Comparison of ENCODE assay signal across 8 cellular contexts in the genomic region with DNA sequence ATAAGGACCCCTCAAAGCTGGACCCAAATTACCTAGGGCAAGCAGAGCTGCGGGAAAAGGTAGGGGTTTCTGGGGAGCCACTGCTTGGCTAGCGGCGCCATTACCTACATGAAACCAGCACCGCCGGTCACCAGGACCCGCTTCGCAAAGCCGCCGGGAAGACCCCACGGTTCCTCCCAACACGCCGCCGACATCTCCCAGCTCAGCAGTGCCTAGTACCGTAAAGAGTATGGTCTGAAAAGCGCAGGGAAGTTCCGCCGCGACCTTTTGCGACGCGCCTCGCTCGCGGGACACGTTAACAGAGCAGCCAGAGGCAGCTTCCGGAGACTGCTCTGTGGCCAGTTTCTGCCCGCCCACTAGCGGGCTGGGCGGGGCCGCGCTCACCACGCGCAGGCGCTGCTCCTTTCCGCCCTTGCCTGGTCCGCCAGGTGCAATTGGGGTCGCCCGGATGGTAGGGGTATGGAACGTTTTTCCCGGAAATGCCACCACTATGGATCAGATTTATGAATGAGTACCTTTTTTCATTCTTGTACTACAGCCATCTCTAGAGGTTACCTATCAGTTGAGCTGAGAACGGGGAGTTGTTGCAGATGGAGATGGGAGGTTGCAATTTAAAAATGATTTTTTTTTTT. TPM values are rescaled to one million over a fixed set of nuclear protein-coding genes. Genes with fewer than 3 reads are reported as not detected.
DNase-seq lines count a peak whose midpoint lies in the region; ATAC-seq, FAIRE-seq and TF ChIP-seq lines count a peak whose summit lies in the region.

Gene TGDS (minus strand): TSS at position 210 of the 632 bp plus-strand sequence. CDS start 16 bp downstream, at position 194.

- peaks cover 32% of the 10 kb centered on the region for H3K4me1 Mint-ChIP-seq in activated naive CD4-positive, alpha-beta T cell treated with anti-CD3 and anti-CD28 coated beads for 36 hours (ENCODE audit: low read depth)

- no peak for FAIRE-seq in frontal cortex (lab: Jason Lieb, UNC)

- H3K4me3 Mint-ChIP-seq in activated naive CD4-positive, alpha-beta T cell treated with anti-CD3 and anti-CD28 coated beads for 36 hours: peak within 1 kb of the TSS; percentile 92

- H3K9me3 ChIP-seq in SK-N-MC (ENCODE audit: low read depth, low read length) (no peaks in the 10 kb centered on the region), neutrophil (no peaks in the 10 kb centered on the region)

- H3K36me3 Mint-ChIP-seq in activated naive CD4-positive, alpha-beta T cell treated with anti-CD3 and anti-CD28 coated beads for 36 hours (ENCODE audit: low read depth): peaks cover 18% of the 10 kb centered on the region

- H3K4me3 ChIP-seq in GM06990 (replicated peaks; ENCODE audit: low read depth, low read length) (peak within 1 kb of the TSS; percentile 98), SK-N-MC (peak within 1 kb of the TSS; percentile 96), neutrophil (ENCODE audit: low read depth in 1 of 2, low read length in 1 of 2) (peak within 1 kb of the TSS; percentile 70 to 74)

- peak within 1 kb of the TSS; percentile 88 for H3K27ac Mint-ChIP-seq in activated naive CD4-positive, alpha-beta T cell treated with anti-CD3 and anti-CD28 coated beads for 36 hours

- no peaks in the 10 kb centered on the region for H3K27me3 Mint-ChIP-seq in activated naive CD4-positive, alpha-beta T cell treated with anti-CD3 and anti-CD28 coated beads for 36 hours (ENCODE audit: low read depth)

- DNase-seq in GM06990 (ENCODE audit: extremely low read depth, insufficient read length): peak; percentile 97
- DNase-seq in NCI-H1048 (lab: John Stamatoyannopoulos, UW): peak; percentile 76
- peak; percentile 53 for DNase-seq in SK-N-MC (ENCODE audit: low read depth, low spot score)
- peak; percentile 92 for DNase-seq in activated naive CD4-positive, alpha-beta T cell treated with anti-CD3 and anti-CD28 coated beads for 36 hours
- DNase-seq in frontal cortex (ENCODE audit: low spot score in 2 of 2): peak; percentile 68 to 78

- no peaks in the 10 kb centered on the region for H3K36me3 ChIP-seq in GM06990 (ENCODE audit: control insufficient read depth, insufficient read depth, low read length)
- H3K36me3 ChIP-seq in SK-N-MC (ENCODE audit: insufficient read depth, low read length): peaks cover 18% of the 10 kb centered on the region
- peaks cover 19% of the 10 kb centered on the region for H3K36me3 ChIP-seq in neutrophil

- CTCF ChIA-PET in activated naive CD4-positive, alpha-beta T cell treated with anti-CD3 and anti-CD28 coated beads for 36 hours (lab: Charles Lee): interaction anchor here (0.7 to 1.9 kb wide), 7 partner anchors 9 to 47 kb away, joined by 3 to 9 read pairs (median 4); no protein-coding TSS in a partner anchor

- H3K27ac ChIP-seq in SK-N-MC (peak within 1 kb of the TSS; percentile 55), neutrophil (peak within 1 kb of the TSS; percentile 72)

- TF ChIP-seq CTCF in GM06990 (IDR thresholded peaks at IDR 0.05; ENCODE audit: insufficient read depth, low read length, poor library complexity, severe bottlenecking) (no peak), neutrophil (IDR thresholded peaks at IDR 0.05) (no peak), subcutaneous adipose tissue (IDR thresholded peaks at IDR 0.05; ENCODE audit: low read depth) (no peak)

- ATAC-seq in HG02571 (IDR thresholded peaks at IDR 0.05; ENCODE audit: unreplicated experiment): peak; percentile 96

- intact Hi-C loops in activated naive CD4-positive, alpha-beta T cell treated with anti-CD3 and anti-CD28 coated beads for 36 hours (cut with micrococcal nuclease): loop anchor here (1.0 kb wide), 2 partner anchors 47 to 177 kb away; no protein-coding TSS in a partner anchor

- no peaks in the 10 kb centered on the region for H3K27me3 ChIP-seq in GM06990 (replicated peaks; ENCODE audit: control insufficient read depth, insufficient read depth, low read length)
- no peaks in the 10 kb centered on the region for H3K27me3 ChIP-seq in neutrophil

- peaks cover 18 to 21% of the 10 kb centered on the region in 2 experiments for H3K4me1 ChIP-seq in neutrophil (ENCODE audit: control insufficient read depth in 1 of 2, insufficient read depth in 1 of 2, low read depth in 1 of 2, low read length in 1 of 2)

- peaks cover 5% of the 10 kb centered on the region for H3K9me3 Mint-ChIP-seq in activated naive CD4-positive, alpha-beta T cell treated with anti-CD3 and anti-CD28 coated beads for 36 hours

- H3K9ac ChIP-seq in SK-N-MC (ENCODE audit: insufficient read length): peak within 1 kb of the TSS; percentile 93

RNA-seq across cellular contexts. Expression of gene TGDS, which starts in this region (rescaled TPM):
- 10 to 100 TPM; 14.0 to 15.5 TPM for total RNA-seq in activated naive CD4-positive, alpha-beta T cell treated with anti-CD3 and anti-CD28 coated beads for 36 hours
- total RNA-seq in frontal cortex (6.9 TPM), subcutaneous adipose tissue (10 to 100 TPM; 16.0 to 31.3 (median 17.3) TPM)

Comparison
In these comparisons a context has a peak if more than half of its experiments do, and no peak if none do; other contexts are left out.
1. Peak in every context shown above with its lines: DNase-seq, ATAC-seq, H3K4me3 ChIP-seq and H3K27ac ChIP-seq.